Comparison of ENCODE assay signal across 8 cellular contexts in genomic region chr1:66074147-66074546, GRCh38.
"Had no signal": no experiment of that assay in that cellular context is flagged by ENCODE, and none has a peak within 500 bp of the region (broad histone marks: within the 10 kb centered on the region; RNA-seq: fewer than 3 reads in every experiment).

No MANE protein-coding gene starts in this region.

- H3K36me3 ChIP-seq: HAP-1 had no signal

- H3K27ac ChIP-seq: HL-60 had no signal

- H3K4me3 ChIP-seq: GM23338, HAP-1 had no signal

- H3K4me1 ChIP-seq: HAP-1 had no signal

- ATAC-seq: GM23338, HCT116 had no signal

- DNase-seq: H7, HFFc6, Kasumi-1, KG1 had no signal

- H3K9me3 ChIP-seq: HAP-1 had no signal

- H3K4me2 ChIP-seq: GM23338 had no signal

- H2AFZ ChIP-seq: GM23338 had no signal
